8 cellular contexts compared by ENCODE assay signal in genomic region chrX:129961180-129962083, GRCh38. TPM values are rescaled to one million over a fixed set of nuclear protein-coding genes. Genes with fewer than 3 reads are reported as not detected.
DNase-seq lines count a peak whose midpoint lies in the region; ATAC-seq and TF ChIP-seq lines count a peak whose summit lies in the region.

No MANE protein-coding gene starts in this region.

- peaks cover 44% of the 10 kb centered on the region for H3F3A ChIP-seq in neural progenitor cell (ENCODE audit: low read depth)

- no peaks in the 10 kb centered on the region for H3K36me3 Mint-ChIP-seq in neural progenitor cell

- no peak overlapping the region for H3K9ac ChIP-seq in neural progenitor cell

- H3K9me3 ChIP-seq in effector memory CD4-positive, alpha-beta T cell (ENCODE audit: control insufficient read depth, low read length) = no peaks in the 10 kb centered on the region
- H3K9me3 ChIP-seq in neural progenitor cell (ENCODE audit: low read depth) = no peaks in the 10 kb centered on the region

- H3K36me3 ChIP-seq in effector memory CD4-positive, alpha-beta T cell (ENCODE audit: control insufficient read depth, insufficient read depth, low read length) = no peaks in the 10 kb centered on the region
- H3K36me3 ChIP-seq in neural progenitor cell = no peaks in the 10 kb centered on the region

- no peak for TF ChIP-seq CTCF in neural progenitor cell (IDR thresholded peaks at IDR 0.05)

- peak overlapping the region; percentile 30 for H3K27ac ChIP-seq in effector memory CD4-positive, alpha-beta T cell (ENCODE audit: insufficient read depth, low read length, poor library complexity, severe bottlenecking)
- H3K27ac ChIP-seq in neural progenitor cell = no peak overlapping the region

- peak overlapping the region; percentile 7 for H2AFZ ChIP-seq in neural progenitor cell (replicated peaks)

- peak overlapping the region; percentile 80 for H3K4me3 Mint-ChIP-seq in neural progenitor cell

- H3K4me2 ChIP-seq in neural progenitor cell = peak overlapping the region; percentile 67

- no peaks in the 10 kb centered on the region for H4K20me1 ChIP-seq in neural progenitor cell (ENCODE audit: low read depth)

- peak overlapping the region; percentile 50 for H3K4me3 ChIP-seq in effector memory CD4-positive, alpha-beta T cell (ENCODE audit: insufficient read depth, low read depth, low read length, poor library complexity, severe bottlenecking)
- peak overlapping the region; percentile 33 for H3K4me3 ChIP-seq in neural progenitor cell

- no peaks in the 10 kb centered on the region for H3K27me3 ChIP-seq in effector memory CD4-positive, alpha-beta T cell (replicated peaks; ENCODE audit: control insufficient read depth, insufficient read depth, low read length, poor library complexity, severe bottlenecking)
- peaks cover 58% of the 10 kb centered on the region for H3K27me3 ChIP-seq in neural progenitor cell

- H3K79me2 ChIP-seq in neural progenitor cell (ENCODE audit: low read depth) = no peaks in the 10 kb centered on the region

- H3K27me3 Mint-ChIP-seq in neural progenitor cell (ENCODE audit: insufficient read depth, low read depth) = peaks cover 27% of the 10 kb centered on the region

- H3K27ac Mint-ChIP-seq in neural progenitor cell = peak overlapping the region; percentile 6

- ATAC-seq in GM18519 (IDR thresholded peaks at IDR 0.05; ENCODE audit: low FRiP score, unreplicated experiment) = peak; percentile 95
- peak; percentile 79 for ATAC-seq in HG02884 (IDR thresholded peaks at IDR 0.05; ENCODE audit: unreplicated experiment)

- peaks cover 55% of the 10 kb centered on the region for H3K4me1 Mint-ChIP-seq in neural progenitor cell

- DNase-seq in AG20443 (ENCODE audit: low spot score) = peak; percentile 53
- DNase-seq in NCI-H146 (lab: John Stamatoyannopoulos, UW) = peak; percentile 82
- DNase-seq in activated CD4-positive, CD25-positive, alpha-beta regulatory T cell (lab: John Stamatoyannopoulos, UW) = peak; percentile 17 to 52 (median 32)
- DNase-seq in effector memory CD4-positive, alpha-beta T cell = peak; percentile 50 to 53 (median 51)
- DNase-seq in neural progenitor cell (ENCODE audit: low spot score) = peak; percentile 83
- no peak for DNase-seq in amniotic stem cell (lab: John Stamatoyannopoulos, UW)

- H3K4me1 ChIP-seq in effector memory CD4-positive, alpha-beta T cell (ENCODE audit: control insufficient read depth, insufficient read depth, low read length, poor library complexity, severe bottlenecking) = peaks cover 7% of the 10 kb centered on the region
- no peaks in the 10 kb centered on the region for H3K4me1 ChIP-seq in neural progenitor cell

- no peaks in the 10 kb centered on the region for H3K9me3 Mint-ChIP-seq in neural progenitor cell

RNA-seq across cellular contexts. Expression of gene BCORL1, which starts 21.0 kb away (rescaled TPM):
- total RNA-seq in neural progenitor cell (ENCODE audit: low replicate concordance) = 5.1 and 6.5 TPM in 2 replicates

RNA-seq across cellular contexts. Expression of gene UTP14A, which starts 55.5 kb away (rescaled TPM):
- total RNA-seq in neural progenitor cell (ENCODE audit: low replicate concordance) = 8.3 and 10.9 TPM in 2 replicates
